Comparison of ENCODE assay signal across 11 cellular contexts in genomic region chr9:137669261-137669672, GRCh38. TPM values are rescaled to one million over a fixed set of nuclear protein-coding genes. Genes with fewer than 3 reads are reported as not detected.
DNase-seq lines count a peak whose midpoint lies in the region; ATAC-seq and TF ChIP-seq lines count a peak whose summit lies in the region.
"Had no signal": no experiment of that assay in that cellular context is flagged by ENCODE, and none has a peak within 500 bp of the region (broad histone marks: within the 10 kb centered on the region; RNA-seq: fewer than 3 reads in every experiment).

No MANE protein-coding gene starts in this region.

- WGBS in right cardiac atrium = 86% methylated on average over 23 of the region's 23 CpGs
- 82 to 87% methylated on average over 23 of the region's 23 CpGs for WGBS in aorta, 2 donors

- H3K4me3 ChIP-seq in right cardiac atrium (ENCODE audit: low read length) = no peak overlapping the region
- no peak overlapping the region for H3K4me3 ChIP-seq in lower lobe of right lung
- H3K4me3 ChIP-seq in aorta (ENCODE audit: low read length in 2 of 2) = no peak overlapping the region

- peaks cover 2% of the 10 kb centered on the region for H3K9me3 Mint-ChIP-seq in activated naive CD8-positive, alpha-beta T cell treated with anti-CD3 and anti-CD28 coated beads for 36 hours
- H3K9me3 Mint-ChIP-seq: activated B cell treated with CpG ODN at 0.5 μM for 24 hours had no signal

- DNase-seq in right cardiac atrium (peak in 1 of 3 donors; percentile 65), cardiac septum (ENCODE audit: low spot score) (no peak), lower lobe of right lung (no peak), aorta (peak in 1 of 2 donors; percentile 71), NCI-H187 treated with DMSO at 0.1 percent for 48 hours (lab: John Stamatoyannopoulos, UW) (no peak)
- peak; percentile 8 for DNase-seq in activated naive CD8-positive, alpha-beta T cell treated with anti-CD3 and anti-CD28 coated beads for 36 hours
- DNase-seq in effector CD4-positive, alpha-beta T cell = no peak
- DNase-seq: activated B cell treated with CpG ODN at 0.5 μM for 24 hours, DMS79, Right ventricle myocardium superior had no signal

- H3K4me1 Mint-ChIP-seq in activated naive CD8-positive, alpha-beta T cell treated with anti-CD3 and anti-CD28 coated beads for 36 hours = peaks cover 50% of the 10 kb centered on the region

- H3K36me3 ChIP-seq in lower lobe of right lung (peaks cover 8% of the 10 kb centered on the region), aorta (ENCODE audit: control insufficient read depth in 1 of 2, insufficient read depth in 2 of 2, low read length in 1 of 2) (peaks cover 0 to 2% of the 10 kb centered on the region in 2 donors)

- TF ChIP-seq CTCF in lower lobe of right lung (IDR thresholded peaks at IDR 0.05) = no peak

- ATAC-seq in right cardiac atrium = peak; percentile 47 to 50
- peak; percentile 26 to 66 for ATAC-seq in lower lobe of right lung
- ATAC-seq in aorta (ENCODE audit: low FRiP score) = peak; percentile 71
- ATAC-seq in HG02885 (IDR thresholded peaks at IDR 0.05; ENCODE audit: poor library complexity, unreplicated experiment) = no peak

- no peaks in the 10 kb centered on the region for H3K9me3 ChIP-seq in right cardiac atrium (ENCODE audit: control insufficient read depth, low read length)
- no peaks in the 10 kb centered on the region for H3K9me3 ChIP-seq in lower lobe of right lung
- no peaks in the 10 kb centered on the region for H3K9me3 ChIP-seq in aorta (ENCODE audit: control insufficient read depth, low read length)

- H3K36me3 Mint-ChIP-seq in activated naive CD8-positive, alpha-beta T cell treated with anti-CD3 and anti-CD28 coated beads for 36 hours = peaks cover 19% of the 10 kb centered on the region

- intact Hi-C loops in right cardiac atrium (cut with DNase I) (no loop called here), cardiac septum (cut with DNase I) (no loop called here), lower lobe of right lung (cut with DNase I) (no loop called here), aorta (cut with DNase I) (no loop called here)

- H3K27ac ChIP-seq in right cardiac atrium (ENCODE audit: low read length) (no peak overlapping the region), lower lobe of right lung (no peak overlapping the region), aorta (ENCODE audit: low read depth in 1 of 2, low read length in 2 of 2) (no peak overlapping the region)

- H3K4me1 ChIP-seq in right cardiac atrium (ENCODE audit: control insufficient read depth, insufficient read depth, low read length) = peaks cover 18% of the 10 kb centered on the region
- peaks cover 39% of the 10 kb centered on the region for H3K4me1 ChIP-seq in lower lobe of right lung
- H3K4me1 ChIP-seq in aorta (ENCODE audit: control insufficient read depth in 1 of 2, insufficient read depth in 2 of 2, low read length in 2 of 2) = no peaks in the 10 kb centered on the region

- no peaks in the 10 kb centered on the region for H3K27me3 Mint-ChIP-seq in activated naive CD8-positive, alpha-beta T cell treated with anti-CD3 and anti-CD28 coated beads for 36 hours
- H3K27me3 Mint-ChIP-seq: activated B cell treated with CpG ODN at 0.5 μM for 24 hours had no signal

- H3K4me3 Mint-ChIP-seq in activated naive CD8-positive, alpha-beta T cell treated with anti-CD3 and anti-CD28 coated beads for 36 hours = no peak overlapping the region
- H3K4me3 Mint-ChIP-seq: activated B cell treated with CpG ODN at 0.5 μM for 24 hours had no signal

- H3K27ac Mint-ChIP-seq in activated naive CD8-positive, alpha-beta T cell treated with anti-CD3 and anti-CD28 coated beads for 36 hours = peak overlapping the region; percentile 64

- H3K27me3 ChIP-seq in right cardiac atrium (ENCODE audit: control insufficient read depth, insufficient read depth) (no peaks in the 10 kb centered on the region), lower lobe of right lung (ENCODE audit: low read depth) (no peaks in the 10 kb centered on the region), aorta (ENCODE audit: control insufficient read depth in 1 of 2, insufficient read depth in 2 of 2, low read length in 1 of 2) (no peaks in the 10 kb centered on the region)

RNA-seq across cellular contexts. Expression of gene EHMT1, which starts 50.5 kb away (rescaled TPM):
- total RNA-seq in right cardiac atrium = 10 to 100 TPM; 34.8 to 38.6 (median 37.1) TPM
- 23.3 TPM for polyA plus RNA-seq in right cardiac atrium
- total RNA-seq in cardiac septum = 39.8 TPM
- total RNA-seq in activated naive CD8-positive, alpha-beta T cell treated with anti-CD3 and anti-CD28 coated beads for 36 hours = 10 to 100 TPM; 65.9 to 66.3 TPM
- total RNA-seq in lower lobe of right lung = 73.5 TPM
- 10 to 100 TPM; 68.9 to 85.8 TPM for total RNA-seq in aorta
- polyA plus RNA-seq in aorta = 10 to 100 TPM; 14.7 to 33.2 TPM
